In the genomic region with DNA sequence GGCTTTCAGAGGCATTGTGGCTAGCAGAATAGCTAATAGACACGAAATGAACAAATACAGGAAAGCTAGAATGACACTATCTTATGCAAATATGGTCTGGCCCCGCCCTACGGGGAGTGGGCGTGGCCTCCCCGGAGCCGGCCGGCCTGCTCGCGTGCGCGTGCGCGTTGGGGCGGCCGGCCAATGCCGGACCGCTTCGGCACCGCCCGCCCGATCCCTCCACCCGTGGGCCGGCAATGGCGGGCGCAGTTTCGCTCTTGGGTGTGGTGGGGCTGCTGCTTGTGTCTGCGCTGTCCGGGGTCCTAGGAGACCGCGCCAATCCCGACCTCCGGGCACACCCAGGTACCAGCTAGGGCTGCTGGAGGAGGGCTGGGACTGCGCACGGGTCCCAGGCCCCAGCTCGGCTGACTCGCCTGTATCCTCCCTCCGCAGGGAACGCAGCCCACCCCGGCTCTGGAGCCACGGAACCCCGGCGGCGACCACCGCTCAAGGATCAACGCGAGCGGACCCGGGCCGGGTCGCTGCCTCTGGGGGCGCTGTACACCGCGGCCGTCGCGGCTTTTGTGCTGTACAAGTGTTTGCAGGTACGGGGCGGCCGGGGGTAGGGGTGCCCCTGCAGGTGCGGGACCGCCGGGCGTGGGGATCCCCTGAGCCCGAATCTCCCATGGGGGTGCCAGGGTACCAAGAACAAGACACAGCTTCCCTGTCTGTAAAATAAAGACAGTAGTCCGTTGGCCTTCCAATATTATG, we compare ENCODE assay signal across 8 cellular contexts. TPM values are rescaled to one million over a fixed set of nuclear protein-coding genes. Genes with fewer than 3 reads are reported as not detected.
DNase-seq lines count a peak whose midpoint lies in the region; ATAC-seq, FAIRE-seq and TF ChIP-seq lines count a peak whose summit lies in the region.

Gene CCDC107, plus strand, starts transcription at position 149 of the 750 bp plus-strand sequence. Its CDS starts 88 bp downstream, at position 237.

- no peak for FAIRE-seq in keratinocyte (lab: Jason Lieb, UNC)

- peaks cover 2% of the 10 kb centered on the region for H3K79me2 ChIP-seq in keratinocyte (ENCODE audit: control insufficient read depth, insufficient read depth, low read length)

- H3K27ac ChIP-seq in keratinocyte (ENCODE audit: control insufficient read depth, insufficient read depth, low read length): peak within 1 kb of the TSS; percentile 92

- no peaks in the 10 kb centered on the region for H4K20me1 ChIP-seq in keratinocyte (ENCODE audit: control insufficient read depth, extremely low read depth, insufficient read depth, low read length)

- TF ChIP-seq CTCF in keratinocyte (optimal IDR thresholded peaks at IDR 0.05 in 1 of 3, IDR thresholded peaks at IDR 0.05 in 1 of 3, conservative IDR thresholded peaks at IDR 0.05 in 1 of 3; ENCODE audit: extremely low read depth in 1 of 3, insufficient read depth in 2 of 3, low read length in 3 of 3): peak in 2 of 3 experiments; percentile 62 to 87

- no peaks in the 10 kb centered on the region for H3K9me1 ChIP-seq in keratinocyte (ENCODE audit: control insufficient read depth, extremely low read depth, insufficient read depth, low read length)

- peaks cover 13% of the 10 kb centered on the region for H3K4me1 ChIP-seq in keratinocyte (ENCODE audit: control insufficient read depth, extremely low read depth, insufficient read depth, low read length)

- H3K9ac ChIP-seq in keratinocyte (ENCODE audit: control insufficient read depth, extremely low read depth, insufficient read depth, low read length): peak within 1 kb of the TSS; percentile 82

- peak within 1 kb of the TSS; percentile 73 to 84 (median 81) for H3K4me3 ChIP-seq in keratinocyte (ENCODE audit: control insufficient read depth in 2 of 3, extremely low read depth in 1 of 3, insufficient read depth in 2 of 3, low read depth in 1 of 3, low read length in 3 of 3)

- peak within 1 kb of the TSS; percentile 90 for H2AFZ ChIP-seq in keratinocyte (ENCODE audit: control insufficient read depth, low read length)

- peak within 1 kb of the TSS; percentile 87 for H3K4me2 ChIP-seq in keratinocyte (ENCODE audit: control insufficient read depth, extremely low read depth, insufficient read depth, low read depth, low read length)

- dilution Hi-C loops in keratinocyte (cut with MboI; ENCODE audit: extremely low pct_ligation_motif_present, low sequenced_read_pairs): no loop called here

- DNase-seq in AG08395 (ENCODE audit: low spot score): peak; percentile 98
- DNase-seq in NCI-H345 (lab: John Stamatoyannopoulos, UW): peak; percentile 83
- peak; percentile 85 for DNase-seq in central memory CD4-positive, alpha-beta T cell
- DNase-seq in keratinocyte (ENCODE audit: low read depth, low spot score): no peak
- peak; percentile 87 for DNase-seq in stimulated activated CD4-positive, alpha-beta T cell treated with anti-CD3 and anti-CD28 coated beads, Interleukin-15, amount 100 ng/mL, for 24 hours

- H3K36me3 ChIP-seq in keratinocyte (ENCODE audit: control insufficient read depth in 2 of 2, extremely low read depth in 1 of 2, insufficient read depth in 2 of 2, low read length in 2 of 2): peaks cover 1 to 12% of the 10 kb centered on the region in 2 experiments

- H3K27me3 ChIP-seq in keratinocyte (ENCODE audit: control insufficient read depth, extremely low read depth, insufficient read depth, low read length): peaks cover 3% of the 10 kb centered on the region

- no peaks in the 10 kb centered on the region for H3K9me3 ChIP-seq in keratinocyte (ENCODE audit: control insufficient read depth, low read depth, low read length)

- peak; percentile 41 for ATAC-seq in GM18873 (IDR thresholded peaks at IDR 0.05; ENCODE audit: low FRiP score, unreplicated experiment)
- ATAC-seq in HG03139 (IDR thresholded peaks at IDR 0.05; ENCODE audit: unreplicated experiment): peak; percentile 54
- ATAC-seq in activated CD4-positive, CD25-positive, alpha-beta regulatory T cell treated with anti-CD3 and anti-CD28 coated beads, Interleukin-2, amount 50 U/mL, for 24 hours: peak; percentile 52 to 55

RNA-seq across cellular contexts. Expression of gene CCDC107, which starts in this region (rescaled TPM):
- polyA plus RNA-seq in keratinocyte: 10.5 to 14.3 TPM (median 14.1 TPM) in 3 replicates
- polyA plus RNA-seq in keratinocyte (2011; ENCODE audit: low read depth): 7.1 TPM
- 6.0 and 10.1 TPM in 2 replicates for polyA plus RNA-seq in keratinocyte (2011; cell fraction: cytosol; rRNA removed)
- polyA plus RNA-seq in keratinocyte (2011; cell fraction: nucleus; rRNA removed): 10.8 TPM in 2 replicates
- polyA plus RNA-seq in keratinocyte (2012; ENCODE audit: low replicate concordance): 12.5 and 13.3 TPM in 2 replicates
- polyA minus RNA-seq in keratinocyte: 2.4 to 7.8 TPM (median 4.0 TPM) in 3 replicates
- 13.6 TPM for polyA minus RNA-seq in keratinocyte (2011; cell fraction: cytosol; rRNA and poly(A)+ RNA removed)
- 3.0 and 3.6 TPM in 2 replicates for polyA minus RNA-seq in keratinocyte (2011; cell fraction: nucleus; rRNA and poly(A)+ RNA removed)
